8 cellular contexts compared by ENCODE assay signal in genomic region chr5:149381986-149382338, GRCh38. TPM values are rescaled to one million over a fixed set of nuclear protein-coding genes. Genes with fewer than 3 reads are reported as not detected.
A peak's percentile ranks its signal among the peaks of the same experiment; 100 is the strongest.
DNase-seq lines count a peak whose midpoint lies in the region; ATAC-seq and TF ChIP-seq lines count a peak whose summit lies in the region.

No MANE protein-coding gene starts in this region.

- H3K36me3 Mint-ChIP-seq in activated T-cell treated with anti-CD3 and anti-CD28 coated beads, Interleukin-2, amount 50 U/mL, for 4 hours (ENCODE audit: insufficient read depth), result no peaks in the 10 kb centered on the region
- H3K36me3 Mint-ChIP-seq in natural killer cell, result no peaks in the 10 kb centered on the region

- CTCF ChIA-PET in A673 (lab: Charles Lee), result interaction anchor here (0.5 to 2.6 kb wide), 5 partner anchors 9 to 180 kb away, joined by 3 to 18 read pairs (median 3); no protein-coding TSS in a partner anchor

- H3K4me3 ChIP-seq in A673 (ENCODE audit: low read depth, low read length, poor library complexity, severe bottlenecking) (no peak overlapping the region), esophagus squamous epithelium (peak overlapping the region in 3 of 4 donors; percentile 18 to 47 (median 25))

- peaks cover 2% of the 10 kb centered on the region for H3K27me3 Mint-ChIP-seq in activated T-cell treated with anti-CD3 and anti-CD28 coated beads, Interleukin-2, amount 50 U/mL, for 4 hours (ENCODE audit: low read depth)
- H3K27me3 Mint-ChIP-seq in natural killer cell (ENCODE audit: low read depth in 2 of 2), result no peaks in the 10 kb centered on the region

- POLR2A ChIA-PET in A673 (lab: Charles Lee; ENCODE audit: low non-redundant PET), result no interaction called here

- 58 to 59% methylated on average over 6 to 7 of the region's 16 CpGs for WGBS in esophagus squamous epithelium, 2 donors

- H3K4me1 ChIP-seq in A673 (ENCODE audit: insufficient read depth, low read length, poor library complexity, severe bottlenecking) (no peaks in the 10 kb centered on the region), esophagus squamous epithelium (peaks cover 9 to 74% (median 30%) of the 10 kb centered on the region in 3 donors)

- no peak overlapping the region for H3K27ac Mint-ChIP-seq in natural killer cell

- H3K9me3 ChIP-seq in A673 (ENCODE audit: low read depth, low read length, poor library complexity, severe bottlenecking) (no peaks in the 10 kb centered on the region), esophagus squamous epithelium (no peaks in the 10 kb centered on the region)

- DNase-seq in A673 (ENCODE audit: low spot score) (peak; percentile 62), OCI-M1 (lab: John Stamatoyannopoulos, UW) (peak; percentile 84), esophagus squamous epithelium (lab: John Stamatoyannopoulos, UW) (no peak), natural killer cell (peak; percentile 60)
- peak; percentile 72 for DNase-seq in activated T-cell treated with anti-CD3 and anti-CD28 coated beads, Interleukin-2, amount 50 U/mL, for 4 hours
- peak; percentile 60 for DNase-seq in stimulated activated naive CD4-positive, alpha-beta T cell treated with Interleukin-2 at 50 U/mL for 16 hours (lab: John Stamatoyannopoulos, UW)

- H3K4me3 Mint-ChIP-seq in activated T-cell treated with anti-CD3 and anti-CD28 coated beads, Interleukin-2, amount 50 U/mL, for 4 hours, result no peak overlapping the region
- H3K4me3 Mint-ChIP-seq in natural killer cell, result no peak overlapping the region

- intact Hi-C loops in A673 (cut with micrococcal nuclease; ENCODE audit: unreplicated experiment), result loop anchor here (1.0 kb wide), 3 partner anchors 49 to 182 kb away; no protein-coding TSS in a partner anchor
- intact Hi-C loops in esophagus squamous epithelium (cut with DNase I), result loop anchor here (5.0 kb wide), 1 partner anchor 50 kb away; no protein-coding TSS in a partner anchor
- intact Hi-C loops in natural killer cell (cut with micrococcal nuclease), result loop anchor here (1.0 kb wide), 1 partner anchor 182 kb away; no protein-coding TSS in a partner anchor

- peaks cover 2% of the 10 kb centered on the region for H3K4me1 Mint-ChIP-seq in activated T-cell treated with anti-CD3 and anti-CD28 coated beads, Interleukin-2, amount 50 U/mL, for 4 hours (ENCODE audit: low read depth)
- peaks cover 0 to 4% of the 10 kb centered on the region in 2 donors for H3K4me1 Mint-ChIP-seq in natural killer cell

- no TSS peak for BruUV-seq in A673 (replicated peaks; lab: Mats Ljungman, UMichigan)

- H3K36me3 ChIP-seq in A673 (ENCODE audit: insufficient read depth, low read length, poor library complexity, severe bottlenecking) (no peaks in the 10 kb centered on the region), esophagus squamous epithelium (no peaks in the 10 kb centered on the region)

- H3K27me3 ChIP-seq in A673 (replicated peaks; ENCODE audit: insufficient read depth, low read depth, low read length, poor library complexity), result no peaks in the 10 kb centered on the region
- no peaks in the 10 kb centered on the region for H3K27me3 ChIP-seq in esophagus squamous epithelium

- peak; percentile 95 for TF ChIP-seq CTCF in A673 (conservative IDR thresholded peaks at IDR 0.05; ENCODE audit: low read depth, low read length)
- peak; percentile 87 to 97 (median 92) for TF ChIP-seq CTCF in esophagus squamous epithelium (IDR thresholded peaks at IDR 0.05)
- peak; percentile 91 for TF ChIP-seq CTCF in natural killer cell (IDR thresholded peaks at IDR 0.05)

- no peak for TF ChIP-seq POLR2A in esophagus squamous epithelium (IDR thresholded peaks at IDR 0.05)

- no peaks in the 10 kb centered on the region for H3K9me3 Mint-ChIP-seq in activated T-cell treated with anti-CD3 and anti-CD28 coated beads, Interleukin-2, amount 50 U/mL, for 4 hours
- H3K9me3 Mint-ChIP-seq in natural killer cell, result no peaks in the 10 kb centered on the region

- ATAC-seq in GM18511 (IDR thresholded peaks at IDR 0.05; ENCODE audit: unreplicated experiment) (peak; percentile 85), HG03342 (IDR thresholded peaks at IDR 0.05; ENCODE audit: unreplicated experiment) (peak; percentile 81), natural killer cell (peak; percentile 64 to 90 (median 82))
- ATAC-seq in activated T-cell treated with anti-CD3 and anti-CD28 coated beads, Interleukin-2, amount 50 U/mL, for 4 hours, result peak; percentile 91 to 93

- H3K27ac ChIP-seq in A673 (ENCODE audit: low read depth, low read length, poor library complexity, severe bottlenecking) (no peak overlapping the region), esophagus squamous epithelium (peak overlapping the region; percentile 71 to 91 (median 84))

RNA-seq across cellular contexts. Expression of gene IL17B, which starts 2.9 kb away (rescaled TPM):
- total RNA-seq in A673 (2021) (not detected in 2 replicates), esophagus squamous epithelium (1 to 10 TPM in 3 of 4 donors, not detected in 1; 2.0 to 2.5 (median 2.1) TPM), natural killer cell (not detected)
- total RNA-seq in activated T-cell treated with anti-CD3 and anti-CD28 coated beads, Interleukin-2, amount 50 U/mL, for 4 hours, result not detected

RNA-seq across cellular contexts. Expression of gene PCYOX1L, which starts 24.1 kb away (rescaled TPM):
- total RNA-seq in A673 (2021) (1.8 and 2.9 TPM in 2 replicates), esophagus squamous epithelium (1 to 10 TPM; 2.1 to 4.6 (median 3.1) TPM), natural killer cell (10 to 100 TPM; 16.6 to 18.1 (median 16.8) TPM)
- total RNA-seq in activated T-cell treated with anti-CD3 and anti-CD28 coated beads, Interleukin-2, amount 50 U/mL, for 4 hours, result 10 to 100 TPM in 1 of 3 donors, 1 to 10 TPM in 2; 8.8 to 13.4 (median 8.8) TPM

RNA-seq across cellular contexts. Expression of gene GRPEL2, which starts 36.7 kb away (rescaled TPM):
- total RNA-seq in A673 (2021) (33.2 and 37.2 TPM in 2 replicates), esophagus squamous epithelium (10 to 100 TPM; 23.1 to 43.3 (median 27.1) TPM), natural killer cell (10 to 100 TPM in 1 of 3 donors, 1 to 10 TPM in 2; 5.6 to 12.9 (median 6.8) TPM)
- 10 to 100 TPM; 45.8 to 52.1 (median 50.6) TPM for total RNA-seq in activated T-cell treated with anti-CD3 and anti-CD28 coated beads, Interleukin-2, amount 50 U/mL, for 4 hours
